In the genomic region with DNA sequence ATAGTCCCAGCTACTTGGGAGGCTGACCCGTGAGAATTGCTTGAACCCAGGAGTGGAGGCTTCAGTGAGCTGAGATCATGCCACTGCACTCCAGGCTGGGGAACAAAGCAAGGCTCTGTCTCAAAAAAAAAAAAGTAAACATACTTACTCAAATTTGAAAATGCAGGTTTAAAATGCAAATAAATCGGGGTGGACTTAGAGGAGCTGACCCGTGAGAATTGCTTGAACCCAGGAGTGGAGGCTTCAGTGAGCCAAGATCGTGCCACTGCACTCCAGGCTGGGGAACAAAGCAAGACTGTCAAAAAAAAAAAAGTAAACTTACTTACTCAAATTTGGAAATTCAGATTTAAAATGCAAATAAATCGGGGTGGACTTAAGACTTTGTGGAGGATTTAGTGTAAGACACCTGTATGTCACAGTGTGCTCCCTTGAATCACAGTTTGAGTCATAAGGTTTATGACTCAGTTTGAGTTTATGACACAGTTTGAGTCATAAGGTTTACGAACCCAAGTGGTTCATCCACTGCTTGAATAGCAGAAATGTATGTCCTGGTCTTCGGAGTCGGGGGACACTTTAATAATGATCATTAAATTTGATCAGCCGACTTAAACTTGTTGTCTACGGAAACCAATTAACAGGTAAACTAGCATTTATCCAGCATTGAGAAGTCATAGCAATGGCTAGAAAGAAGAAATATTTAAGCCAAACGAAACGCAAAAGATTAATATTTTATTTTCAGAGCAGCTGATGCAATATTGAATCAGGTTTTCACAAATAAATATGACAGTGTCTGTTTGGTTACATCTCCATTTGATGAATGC, we compare ENCODE assay signal across 1 cellular context.
A peak's percentile ranks its signal among the peaks of the same experiment; 100 is the strongest.
TF ChIP-seq lines count a peak whose summit lies in the region.

No MANE protein-coding gene starts in this region.

TF ChIP-seq in K562, 482 proteins besides CTCF, POLR2A, EP300 and RAD21 (continued from another document and continues in another):
- TF ChIP-seq MITF (IDR thresholded peaks at IDR 0.05): 0 out of 2 replicates have a peak, but pooled peaks have one; percentile 24
- peak; percentile 97 for TF ChIP-seq JUN (IDR thresholded peaks at IDR 0.05; ENCODE audit: borderline replicate concordance, low read depth, low read length)
- TF ChIP-seq JUN (CRISPR knock-in tag; IDR thresholded peaks at IDR 0.05; ENCODE audit: borderline replicate concordance): no peak
- TF ChIP-seq TRIM24 (IDR thresholded peaks at IDR 0.05): peak in 1 of 2 experiments; percentile 69; a peak in 1 of 4 replicates
- no peak for TF ChIP-seq ATF6 (CRISPR knock-in tag; IDR thresholded peaks at IDR 0.05)
- peak; percentile 21; the same call in 1 of the 2 replicates for TF ChIP-seq RBFOX2 (IDR thresholded peaks at IDR 0.05; ENCODE audit: low read depth, low read length)
- TF ChIP-seq E2F3 (CRISPR knock-in tag; IDR thresholded peaks at IDR 0.05): no peak
- no peak for TF ChIP-seq GATAD2A (IDR thresholded peaks at IDR 0.05)
- TF ChIP-seq, protein P1, sequence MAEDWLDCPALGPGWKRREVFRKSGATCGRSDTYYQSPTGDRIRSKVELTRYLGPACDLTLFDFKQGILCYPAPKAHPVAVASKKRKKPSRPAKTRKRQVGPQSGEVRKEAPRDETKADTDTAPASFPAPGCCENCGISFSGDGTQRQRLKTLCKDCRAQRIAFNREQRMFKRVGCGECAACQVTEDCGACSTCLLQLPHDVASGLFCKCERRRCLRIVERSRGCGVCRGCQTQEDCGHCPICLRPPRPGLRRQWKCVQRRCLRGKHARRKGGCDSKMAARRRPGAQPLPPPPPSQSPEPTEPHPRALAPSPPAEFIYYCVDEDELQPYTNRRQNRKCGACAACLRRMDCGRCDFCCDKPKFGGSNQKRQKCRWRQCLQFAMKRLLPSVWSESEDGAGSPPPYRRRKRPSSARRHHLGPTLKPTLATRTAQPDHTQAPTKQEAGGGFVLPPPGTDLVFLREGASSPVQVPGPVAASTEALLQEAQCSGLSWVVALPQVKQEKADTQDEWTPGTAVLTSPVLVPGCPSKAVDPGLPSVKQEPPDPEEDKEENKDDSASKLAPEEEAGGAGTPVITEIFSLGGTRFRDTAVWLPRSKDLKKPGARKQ (CRISPR knock-in tag; IDR thresholded peaks at IDR 0.05): peak; percentile 71; the same call in 1 of the 2 replicates
- no peak for TF ChIP-seq ZNF584 (CRISPR knock-in tag; IDR thresholded peaks at IDR 0.05; ENCODE audit: low read depth)
- peak; percentile 63 for TF ChIP-seq SMARCE1 (IDR thresholded peaks at IDR 0.05)
- TF ChIP-seq MED1 (CRISPR knock-in tag; IDR thresholded peaks at IDR 0.05; ENCODE audit: borderline replicate concordance): no peak
- no peak for TF ChIP-seq ZNF699 (CRISPR knock-in tag; IDR thresholded peaks at IDR 0.05; ENCODE audit: insufficient replicate concordance)
- no peak for TF ChIP-seq CLOCK (CRISPR knock-in tag; IDR thresholded peaks at IDR 0.05; ENCODE audit: borderline replicate concordance)
- no peak for TF ChIP-seq LARP7 (IDR thresholded peaks at IDR 0.05)
- TF ChIP-seq CREM (IDR thresholded peaks at IDR 0.05; ENCODE audit: low read depth): peak; percentile 71
- no peak for TF ChIP-seq RBM17 (IDR thresholded peaks at IDR 0.05; ENCODE audit: borderline replicate concordance, low read depth, low read length)
- peak; percentile 77 for TF ChIP-seq CEBPG (CRISPR knock-in tag; IDR thresholded peaks at IDR 0.05)
- TF ChIP-seq CEBPG (tag; conservative IDR thresholded peaks at IDR 0.05 in 1 of 2, IDR thresholded peaks at IDR 0.05 in 1 of 2): peak; percentile 77 to 94
- no peak for TF ChIP-seq TCF7L2 (IDR thresholded peaks at IDR 0.05; ENCODE audit: low read depth, low read length)
- TF ChIP-seq HDAC1 (IDR thresholded peaks at IDR 0.05): 0 out of 4 replicates have a peak, but pooled peaks of 1 of the 2 experiments have one; percentile 37
- peak; percentile 63; the same call in 1 of the 2 replicates for TF ChIP-seq ZSCAN32 (CRISPR knock-in tag; IDR thresholded peaks at IDR 0.05)
- TF ChIP-seq, protein P2, sequence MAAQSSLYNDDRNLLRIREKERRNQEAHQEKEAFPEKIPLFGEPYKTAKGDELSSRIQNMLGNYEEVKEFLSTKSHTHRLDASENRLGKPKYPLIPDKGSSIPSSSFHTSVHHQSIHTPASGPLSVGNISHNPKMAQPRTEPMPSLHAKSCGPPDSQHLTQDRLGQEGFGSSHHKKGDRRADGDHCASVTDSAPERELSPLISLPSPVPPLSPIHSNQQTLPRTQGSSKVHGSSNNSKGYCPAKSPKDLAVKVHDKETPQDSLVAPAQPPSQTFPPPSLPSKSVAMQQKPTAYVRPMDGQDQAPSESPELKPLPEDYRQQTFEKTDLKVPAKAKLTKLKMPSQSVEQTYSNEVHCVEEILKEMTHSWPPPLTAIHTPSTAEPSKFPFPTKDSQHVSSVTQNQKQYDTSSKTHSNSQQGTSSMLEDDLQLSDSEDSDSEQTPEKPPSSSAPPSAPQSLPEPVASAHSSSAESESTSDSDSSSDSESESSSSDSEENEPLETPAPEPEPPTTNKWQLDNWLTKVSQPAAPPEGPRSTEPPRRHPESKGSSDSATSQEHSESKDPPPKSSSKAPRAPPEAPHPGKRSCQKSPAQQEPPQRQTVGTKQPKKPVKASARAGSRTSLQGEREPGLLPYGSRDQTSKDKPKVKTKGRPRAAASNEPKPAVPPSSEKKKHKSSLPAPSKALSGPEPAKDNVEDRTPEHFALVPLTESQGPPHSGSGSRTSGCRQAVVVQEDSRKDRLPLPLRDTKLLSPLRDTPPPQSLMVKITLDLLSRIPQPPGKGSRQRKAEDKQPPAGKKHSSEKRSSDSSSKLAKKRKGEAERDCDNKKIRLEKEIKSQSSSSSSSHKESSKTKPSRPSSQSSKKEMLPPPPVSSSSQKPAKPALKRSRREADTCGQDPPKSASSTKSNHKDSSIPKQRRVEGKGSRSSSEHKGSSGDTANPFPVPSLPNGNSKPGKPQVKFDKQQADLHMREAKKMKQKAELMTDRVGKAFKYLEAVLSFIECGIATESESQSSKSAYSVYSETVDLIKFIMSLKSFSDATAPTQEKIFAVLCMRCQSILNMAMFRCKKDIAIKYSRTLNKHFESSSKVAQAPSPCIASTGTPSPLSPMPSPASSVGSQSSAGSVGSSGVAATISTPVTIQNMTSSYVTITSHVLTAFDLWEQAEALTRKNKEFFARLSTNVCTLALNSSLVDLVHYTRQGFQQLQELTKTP (IDR thresholded peaks at IDR 0.05; ENCODE audit: low read depth in 1 of 2, partially characterized antibody in 2 of 2): peak in 1 of 2 experiments; percentile 80
- peak; percentile 54 for TF ChIP-seq POLR2H (tag; IDR thresholded peaks at IDR 0.05; ENCODE audit: low read depth)
- TF ChIP-seq ZFP30 (CRISPR knock-in tag; IDR thresholded peaks at IDR 0.05; ENCODE audit: borderline replicate concordance): no peak
- peak in 1 of 2 experiments; percentile 54; a peak in 1 of 4 replicates for TF ChIP-seq RCOR1 (IDR thresholded peaks at IDR 0.05; ENCODE audit: borderline replicate concordance in 1 of 2, low read depth in 2 of 2, low read length in 2 of 2)
- TF ChIP-seq EP400 (IDR thresholded peaks at IDR 0.05): peak; percentile 55
- TF ChIP-seq FOS (IDR thresholded peaks at IDR 0.05; ENCODE audit: extremely low read depth, insufficient read length): peak; percentile 71
- TF ChIP-seq, protein P3, sequence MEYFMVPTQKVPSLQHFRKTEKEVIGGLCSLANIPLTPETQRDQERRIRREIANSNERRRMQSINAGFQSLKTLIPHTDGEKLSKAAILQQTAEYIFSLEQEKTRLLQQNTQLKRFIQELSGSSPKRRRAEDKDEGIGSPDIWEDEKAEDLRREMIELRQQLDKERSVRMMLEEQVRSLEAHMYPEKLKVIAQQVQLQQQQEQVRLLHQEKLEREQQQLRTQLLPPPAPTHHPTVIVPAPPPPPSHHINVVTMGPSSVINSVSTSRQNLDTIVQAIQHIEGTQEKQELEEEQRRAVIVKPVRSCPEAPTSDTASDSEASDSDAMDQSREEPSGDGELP (CRISPR knock-in tag; IDR thresholded peaks at IDR 0.05; ENCODE audit: borderline replicate concordance): no peak
- 0 out of 2 replicates have a peak, but pooled peaks have one; percentile 25 for TF ChIP-seq SOX6 (IDR thresholded peaks at IDR 0.05)
- TF ChIP-seq ATF1 (CRISPR knock-in tag; IDR thresholded peaks at IDR 0.05): no peak
- peak; percentile 44; the same call in 1 of the 2 replicates for TF ChIP-seq ATF1 (tag; IDR thresholded peaks at IDR 0.05)
- TF ChIP-seq JUND (IDR thresholded peaks at IDR 0.05; ENCODE audit: borderline replicate concordance, low read depth, low read length): peak; percentile 90; the same call in 1 of the 2 replicates
- TF ChIP-seq JUND (tag; IDR thresholded peaks at IDR 0.05; ENCODE audit: borderline replicate concordance, low read depth, low read length): peak; percentile 84; the same call in 2 of the 3 replicates
- TF ChIP-seq ZNF436 (CRISPR knock-in tag; IDR thresholded peaks at IDR 0.05): no peak
- no peak for TF ChIP-seq GABPB2 (CRISPR knock-in tag; conservative IDR thresholded peaks at IDR 0.05)
- no peak for TF ChIP-seq THAP7 (CRISPR knock-in tag; IDR thresholded peaks at IDR 0.05)
- TF ChIP-seq, protein P4, sequence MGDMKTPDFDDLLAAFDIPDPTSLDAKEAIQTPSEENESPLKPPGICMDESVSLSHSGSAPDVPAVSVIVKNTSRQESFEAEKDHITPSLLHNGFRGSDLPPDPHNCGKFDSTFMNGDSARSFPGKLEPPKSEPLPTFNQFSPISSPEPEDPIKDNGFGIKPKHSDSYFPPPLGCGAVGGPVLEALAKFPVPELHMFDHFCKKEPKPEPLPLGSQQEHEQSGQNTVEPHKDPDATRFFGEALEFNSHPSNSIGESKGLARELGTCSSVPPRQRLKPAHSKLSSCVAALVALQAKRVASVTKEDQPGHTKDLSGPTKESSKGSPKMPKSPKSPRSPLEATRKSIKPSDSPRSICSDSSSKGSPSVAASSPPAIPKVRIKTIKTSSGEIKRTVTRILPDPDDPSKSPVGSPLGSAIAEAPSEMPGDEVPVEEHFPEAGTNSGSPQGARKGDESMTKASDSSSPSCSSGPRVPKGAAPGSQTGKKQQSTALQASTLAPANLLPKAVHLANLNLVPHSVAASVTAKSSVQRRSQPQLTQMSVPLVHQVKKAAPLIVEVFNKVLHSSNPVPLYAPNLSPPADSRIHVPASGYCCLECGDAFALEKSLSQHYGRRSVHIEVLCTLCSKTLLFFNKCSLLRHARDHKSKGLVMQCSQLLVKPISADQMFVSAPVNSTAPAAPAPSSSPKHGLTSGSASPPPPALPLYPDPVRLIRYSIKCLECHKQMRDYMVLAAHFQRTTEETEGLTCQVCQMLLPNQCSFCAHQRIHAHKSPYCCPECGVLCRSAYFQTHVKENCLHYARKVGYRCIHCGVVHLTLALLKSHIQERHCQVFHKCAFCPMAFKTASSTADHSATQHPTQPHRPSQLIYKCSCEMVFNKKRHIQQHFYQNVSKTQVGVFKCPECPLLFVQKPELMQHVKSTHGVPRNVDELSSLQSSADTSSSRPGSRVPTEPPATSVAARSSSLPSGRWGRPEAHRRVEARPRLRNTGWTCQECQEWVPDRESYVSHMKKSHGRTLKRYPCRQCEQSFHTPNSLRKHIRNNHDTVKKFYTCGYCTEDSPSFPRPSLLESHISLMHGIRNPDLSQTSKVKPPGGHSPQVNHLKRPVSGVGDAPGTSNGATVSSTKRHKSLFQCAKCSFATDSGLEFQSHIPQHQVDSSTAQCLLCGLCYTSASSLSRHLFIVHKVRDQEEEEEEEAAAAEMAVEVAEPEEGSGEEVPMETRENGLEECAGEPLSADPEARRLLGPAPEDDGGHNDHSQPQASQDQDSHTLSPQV (IDR thresholded peaks at IDR 0.05): no peak
- no peak for TF ChIP-seq FIP1L1 (IDR thresholded peaks at IDR 0.05; ENCODE audit: low read depth, low read length, poor library complexity, severe bottlenecking)
- no peak for TF ChIP-seq GABPB1 (CRISPR knock-in tag; IDR thresholded peaks at IDR 0.05)
